Comparison of ENCODE assay signal across 1 cellular context in genomic region chr9:36592801-36593583, GRCh38.
TF ChIP-seq lines count a peak whose summit lies in the region.

No MANE protein-coding gene starts in this region.

TF ChIP-seq in GM12878, 131 proteins besides CTCF, POLR2A, EP300 and RAD21:
- TF ChIP-seq USF2 (IDR thresholded peaks at IDR 0.05; ENCODE audit: borderline replicate concordance, low read depth, low read length) (no peak), SMC3 (IDR thresholded peaks at IDR 0.05; ENCODE audit: borderline replicate concordance, low read length) (no peak), MEF2A (IDR thresholded peaks at IDR 0.05; ENCODE audit: insufficient read depth, low read depth, low read length) (no peak), KDM1A (IDR thresholded peaks at IDR 0.05; ENCODE audit: borderline replicate concordance) (no peak), ZZZ3 (IDR thresholded peaks at IDR 0.05; ENCODE audit: control insufficient read depth, insufficient read length, low read depth) (no peak), IKZF2 (IDR thresholded peaks at IDR 0.05) (no peak), RCOR1 (conservative IDR thresholded peaks at IDR 0.05; ENCODE audit: low read depth, low read length) (no peak), IKZF1 (conservative IDR thresholded peaks at IDR 0.05) (no peak), EGR1 (IDR thresholded peaks at IDR 0.05; ENCODE audit: borderline replicate concordance in 1 of 2, low read depth in 2 of 2, low read length in 2 of 2) (no peak), EZH2 (IDR thresholded peaks at IDR 0.05; ENCODE audit: borderline replicate concordance, control insufficient read depth, low read depth, low read length) (no peak), GATAD2B (conservative IDR thresholded peaks at IDR 0.05; ENCODE audit: low read depth) (no peak), HCFC1 (IDR thresholded peaks at IDR 0.05; ENCODE audit: low read length) (no peak), PML (IDR thresholded peaks at IDR 0.05; ENCODE audit: low read length) (no peak), ZBTB33 (IDR thresholded peaks at IDR 0.05) (no peak), MLLT1 (IDR thresholded peaks at IDR 0.05) (no peak)
TF ChIP-seq in GM12878: peak in this region for 0.
